27 cellular contexts compared by ENCODE assay signal in genomic region chr4:161990721-161991120, GRCh38.
"Had no signal": no experiment of that assay in that cellular context is flagged by ENCODE, and none has a peak within 500 bp of the region (broad histone marks: within the 10 kb centered on the region; RNA-seq: fewer than 3 reads in every experiment).

No MANE protein-coding gene starts in this region.

- H3K27me3 ChIP-seq: gastroesophageal sphincter, heart left ventricle, hepatocyte, neural progenitor cell, sigmoid colon, testis, tibial artery had no signal

- DNase-seq: cortex of kidney; effector memory CD8-positive, alpha-beta T cell; foreskin fibroblast; heart left ventricle; kidney; mesenchymal stem cell; midbrain; naive thymus-derived CD4-positive, alpha-beta T cell; nucleus accumbens; psoas muscle; right cardiac atrium; sigmoid colon; stimulated activated CD4-positive, alpha-beta T cell treated with anti-CD3 and anti-CD28 coated beads, Interleukin-2, amount 100 ng/mL, for 24 hours; stimulated activated CD4-positive, alpha-beta T cell treated with anti-CD3 and anti-CD28 coated beads, Interleukin-4, amount 100 ng/mL, for 24 hours; stimulated activated naive CD8-positive, alpha-beta T cell treated with anti-CD3 and anti-CD28 coated beads, Interleukin-15, Interleukin-2, amounts not matched to agents 100 U/mL and 50 U/mL, for 24 hours; substantia nigra; testis; tibial artery had no signal

- H3K4me1 ChIP-seq: gastroesophageal sphincter, heart left ventricle, neural progenitor cell, psoas muscle, sigmoid colon, testis, tibial artery had no signal

- H3K4me2 ChIP-seq: hepatocyte, neural progenitor cell had no signal

- H2AFZ ChIP-seq: hepatocyte, neural progenitor cell had no signal

- H3K27ac ChIP-seq: gastroesophageal sphincter, heart left ventricle, hepatocyte, neural progenitor cell, psoas muscle, sigmoid colon, testis, tibial artery had no signal

- H3K9me3 Mint-ChIP-seq: nephron, neural progenitor cell, type B pancreatic cell had no signal

- H3K36me3 ChIP-seq: gastroesophageal sphincter, heart left ventricle, neural progenitor cell, sigmoid colon, tibial artery had no signal

- H3K79me2 ChIP-seq: hepatocyte had no signal

- H3K9ac ChIP-seq: neural progenitor cell had no signal

- H3K27ac Mint-ChIP-seq: effector memory CD8-positive, alpha-beta T cell; naive thymus-derived CD4-positive, alpha-beta T cell; nephron; neural progenitor cell; stimulated activated memory B cell treated with anti-CD40 and anti-IgM and Interleukin-4, amounts not matched to agents 10 μg/mL and 1 μg/mL and 100 μg/mL, for 72 hours; type B pancreatic cell had no signal

- H3K9me3 ChIP-seq: gastroesophageal sphincter, psoas muscle, sigmoid colon, testis, tibial artery had no signal

- H3K4me3 ChIP-seq: gastroesophageal sphincter, heart left ventricle, hepatocyte, lung, neural progenitor cell, psoas muscle, sigmoid colon, testis, tibial artery had no signal

- FAIRE-seq: kidney had no signal

- H3K4me1 Mint-ChIP-seq: naive thymus-derived CD4-positive, alpha-beta T cell; nephron; stimulated activated memory B cell treated with anti-CD40 and anti-IgM and Interleukin-4, amounts not matched to agents 10 μg/mL and 1 μg/mL and 100 μg/mL, for 72 hours had no signal

- H3K4me3 Mint-ChIP-seq: effector memory CD8-positive, alpha-beta T cell; naive thymus-derived CD4-positive, alpha-beta T cell; nephron; neural progenitor cell; stimulated activated memory B cell treated with anti-CD40 and anti-IgM and Interleukin-4, amounts not matched to agents 10 μg/mL and 1 μg/mL and 100 μg/mL, for 72 hours; type B pancreatic cell had no signal

- ATAC-seq: effector memory CD8-positive, alpha-beta T cell; esophagus mucosa; gastroesophageal sphincter; heart left ventricle; left lobe of liver; naive thymus-derived CD4-positive, alpha-beta T cell; psoas muscle; right cardiac atrium; stimulated activated memory B cell treated with anti-CD40 and anti-IgM and Interleukin-4, amounts not matched to agents 10 μg/mL and 1 μg/mL and 100 μg/mL, for 72 hours; stimulated activated naive CD8-positive, alpha-beta T cell treated with anti-CD3 and anti-CD28 coated beads, Interleukin-15, Interleukin-2, amounts not matched to agents 100 U/mL and 50 U/mL, for 24 hours had no signal

- H3K36me3 Mint-ChIP-seq: neural progenitor cell; stimulated activated memory B cell treated with anti-CD40 and anti-IgM and Interleukin-4, amounts not matched to agents 10 μg/mL and 1 μg/mL and 100 μg/mL, for 72 hours; type B pancreatic cell had no signal
